27 cellular contexts compared by ENCODE assay signal in genomic region chr15:66187271-66187670, GRCh38.
DNase-seq lines count a peak whose midpoint lies in the region; ATAC-seq and TF ChIP-seq lines count a peak whose summit lies in the region.
"Had no signal": no experiment of that assay in that cellular context is flagged by ENCODE, and none has a peak within 500 bp of the region (broad histone marks: within the 10 kb centered on the region; RNA-seq: fewer than 3 reads in every experiment).

No MANE protein-coding gene starts in this region.

- CTCF ChIA-PET in MCF 10A (lab: Yijun Ruan, JAX) = no interaction called here

- H3K9me2 ChIP-seq in SU-DHL-6 (replicated peaks; ENCODE audit: insufficient read depth, low read length) = no peaks in the 10 kb centered on the region

- H3K36me3 ChIP-seq in breast epithelium = no peaks in the 10 kb centered on the region
- no peaks in the 10 kb centered on the region for H3K36me3 ChIP-seq in SU-DHL-6 (ENCODE audit: low read length)
- H3K36me3 ChIP-seq in stomach = no peaks in the 10 kb centered on the region
- H3K36me3 ChIP-seq: HAP-1, Peyer's patch, SJCRH30 had no signal

- ATAC-seq in HG03342 (IDR thresholded peaks at IDR 0.05; ENCODE audit: unreplicated experiment) (no peak), HG02763 (IDR thresholded peaks at IDR 0.05; ENCODE audit: unreplicated experiment) (no peak)
- ATAC-seq: Right ventricle myocardium inferior, SK-N-SH treated with all-trans-retinoic acid at 6 μM for 48 hours had no signal

- H3K4me3 ChIP-seq in breast epithelium = no peak overlapping the region
- no peak overlapping the region for H3K4me3 ChIP-seq in SU-DHL-6 (ENCODE audit: insufficient read depth, low read length, poor library complexity, severe bottlenecking)
- H3K4me3 ChIP-seq in stomach = no peak overlapping the region
- H3K4me3 ChIP-seq: GM23248, HAP-1, Peyer's patch, SJCRH30 had no signal

- no peaks in the 10 kb centered on the region for H3K4me1 ChIP-seq in breast epithelium
- H3K4me1 ChIP-seq in stomach = peaks cover 0 to 10% (median 0%) of the 10 kb centered on the region in 4 donors
- H3K4me1 ChIP-seq: HAP-1, Peyer's patch had no signal

- H3K27me3 Mint-ChIP-seq in MCF 10A (ENCODE audit: insufficient read depth, unreplicated experiment) = peaks cover 47% of the 10 kb centered on the region

- H3K9me3 ChIP-seq in breast epithelium (no peaks in the 10 kb centered on the region), SU-DHL-6 (ENCODE audit: insufficient read depth, low read length) (no peaks in the 10 kb centered on the region), stomach (no peaks in the 10 kb centered on the region)
- H3K9me3 ChIP-seq: HAP-1, Peyer's patch, SJCRH30 had no signal

- WGBS in stomach, 5 donors = 73 to 90% (median 86%) methylated on average over 6 of the region's 6 CpGs

- H3K9me3 Mint-ChIP-seq in MCF 10A (ENCODE audit: unreplicated experiment) = no peaks in the 10 kb centered on the region
- H3K9me3 Mint-ChIP-seq: HFFc6 had no signal

- H3F3A ChIP-seq in SU-DHL-6 (ENCODE audit: insufficient read depth) = peaks cover 26% of the 10 kb centered on the region

- no peaks in the 10 kb centered on the region for H3K4me1 Mint-ChIP-seq in MCF 10A (ENCODE audit: insufficient read depth, unreplicated experiment)

- no peak overlapping the region for H3K27ac Mint-ChIP-seq in MCF 10A (ENCODE audit: low read depth, unreplicated experiment)
- H3K27ac Mint-ChIP-seq: HFFc6 had no signal

- TF ChIP-seq CTCF in MCF 10A (IDR thresholded peaks at IDR 0.05; ENCODE audit: unreplicated experiment) (no peak), breast epithelium (IDR thresholded peaks at IDR 0.05) (no peak), SU-DHL-6 (IDR thresholded peaks at IDR 0.05; ENCODE audit: insufficient read depth, low read length, poor library complexity, severe bottlenecking) (no peak), stomach (IDR thresholded peaks at IDR 0.05) (no peak)

- no peak for TF ChIP-seq EP300 in stomach (IDR thresholded peaks at IDR 0.05)

- no peaks in the 10 kb centered on the region for H3K36me3 Mint-ChIP-seq in MCF 10A (ENCODE audit: insufficient read depth, unreplicated experiment)

- H3K27me3 ChIP-seq in breast epithelium (peaks cover 0 to 3% of the 10 kb centered on the region in 2 donors), SU-DHL-6 (ENCODE audit: low read length) (no peaks in the 10 kb centered on the region), stomach (peaks cover 0 to 52% (median 0%) of the 10 kb centered on the region in 3 donors)
- H3K27me3 ChIP-seq: Peyer's patch, SJCRH30 had no signal

- H2AFZ ChIP-seq in SU-DHL-6 (ENCODE audit: low read depth, low read length, severe bottlenecking) = no peak overlapping the region
- H2AFZ ChIP-seq: GM23248 had no signal

- TF ChIP-seq POLR2A in breast epithelium (IDR thresholded peaks at IDR 0.05) (no peak), stomach (IDR thresholded peaks at IDR 0.05) (no peak)

- H4K20me1 ChIP-seq in SU-DHL-6 (ENCODE audit: low read depth, low read length) = no peaks in the 10 kb centered on the region

- intact Hi-C loops in MCF 10A (cut with micrococcal nuclease) = no loop called here
- intact Hi-C loops in breast epithelium (cut with DNase I; ENCODE audit: low total_unique reads) = no loop called here
- intact Hi-C loops in stomach (cut with DNase I; ENCODE audit: low total_unique reads) = no loop called here

- H3K27ac ChIP-seq in breast epithelium = peak overlapping the region in 1 of 2 donors; percentile 55
- peak overlapping the region; percentile 85 for H3K27ac ChIP-seq in SU-DHL-6 (ENCODE audit: low read depth, low read length)
- no peak overlapping the region for H3K27ac ChIP-seq in stomach
- H3K27ac ChIP-seq: GM23248, Peyer's patch, SJCRH30 had no signal

- DNase-seq in MCF 10A (ENCODE audit: unreplicated experiment) (peak; percentile 22), breast epithelium (ENCODE audit: low spot score in 2 of 2) (no peak), islet precursor cell (peak; percentile 54), stomach (peak; percentile 5), cerebellar nuclear complex (lab: John Stamatoyannopoulos, UW) (no peak)
- DNase-seq: 8988T, ACHN, Calu3, DMS79 treated with DMSO at 0.1 percent for 48 hours, GM23248, HFFc6, NCI-H1092 treated with DMSO at 0.1 percent for 48 hours, NCI-H1436, NCI-H187, NCI-H2081 treated with DMSO at 0.1 percent for 48 hours, NCI-H2171, NCI-H226, NCI-H510A, OCI-M1, Peyer's patch, SJCRH30 had no signal

- peak overlapping the region; percentile 48 for H3K9ac ChIP-seq in SU-DHL-6 (ENCODE audit: low read length)
- H3K9ac ChIP-seq: GM23248 had no signal

- POLR2A ChIA-PET in MCF 10A (lab: Yijun Ruan, JAX) = interaction anchor here (0.7 kb wide), 1 partner anchor 94 kb away, joined by 3 read pairs; no protein-coding TSS in a partner anchor

- H3K4me2 ChIP-seq in SU-DHL-6 (ENCODE audit: low read depth, low read length, poor library complexity, severe bottlenecking) = peak overlapping the region; percentile 43

- BruUV-seq in MCF 10A (replicated peaks; lab: Mats Ljungman, UMichigan) = no TSS peak

- H3K4me3 Mint-ChIP-seq in MCF 10A (ENCODE audit: unreplicated experiment) = no peak overlapping the region
- H3K4me3 Mint-ChIP-seq: HFFc6 had no signal

- no peaks in the 10 kb centered on the region for H3K79me2 ChIP-seq in SU-DHL-6 (ENCODE audit: insufficient read depth, low read length)

Comparison
In these comparisons a context has a peak if more than half of its experiments do, and no peak if none do; other contexts are left out.
1. DNase-seq: peak in MCF 10A (single experiment), islet precursor cell (single experiment) and stomach (single experiment); none in breast epithelium (0 of 2) and cerebellar nuclear complex (0 of 2).